1 cellular context compared by ENCODE assay signal in the genomic region with DNA sequence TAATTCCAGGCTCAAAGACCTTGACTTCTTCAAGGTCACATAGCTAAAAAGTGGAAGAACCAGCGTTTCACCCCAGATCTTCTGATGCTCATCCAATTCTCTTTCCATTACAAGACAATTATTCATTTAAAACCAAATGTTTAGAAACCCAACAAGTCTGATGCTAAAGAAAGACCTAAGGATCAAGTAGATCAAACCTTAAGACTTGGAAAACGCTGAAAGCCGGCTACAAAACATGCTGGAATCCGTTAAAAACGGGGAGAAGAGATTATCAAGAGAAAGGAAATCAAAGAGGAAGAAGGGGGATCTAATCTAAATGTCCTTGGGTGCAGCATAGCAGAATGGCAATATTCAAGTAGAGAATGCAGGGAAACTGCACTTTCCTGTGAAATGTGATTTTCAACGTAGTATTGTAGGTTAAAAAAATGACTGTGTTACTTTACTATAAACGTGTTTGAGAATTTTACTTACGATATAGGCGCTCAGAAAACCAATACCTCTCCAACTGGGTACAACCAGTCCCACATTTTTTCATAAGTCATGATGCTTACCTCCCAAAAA.
A peak's percentile ranks its signal among the peaks of the same experiment; 100 is the strongest.
TF ChIP-seq lines count a peak whose summit lies in the region.

No MANE protein-coding gene starts in this region.

TF ChIP-seq in K562, 482 proteins besides CTCF, POLR2A, EP300 and RAD21:
- TF ChIP-seq RNF2 (IDR thresholded peaks at IDR 0.05): no peak
- TF ChIP-seq, protein P1, sequence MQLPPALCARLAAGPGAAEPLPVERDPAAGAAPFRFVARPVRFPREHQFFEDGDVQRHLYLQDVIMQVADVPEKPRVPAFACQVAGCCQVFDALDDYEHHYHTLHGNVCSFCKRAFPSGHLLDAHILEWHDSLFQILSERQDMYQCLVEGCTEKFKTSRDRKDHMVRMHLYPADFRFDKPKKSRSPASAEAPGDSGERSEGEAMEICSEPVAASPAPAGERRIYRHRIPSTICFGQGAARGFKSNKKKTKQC (CRISPR knock-in tag; IDR thresholded peaks at IDR 0.05): no peak
- TF ChIP-seq HEY1 (CRISPR knock-in tag; IDR thresholded peaks at IDR 0.05; ENCODE audit: borderline replicate concordance): no peak
- TF ChIP-seq BMI1 (IDR thresholded peaks at IDR 0.05; ENCODE audit: low read length): peak; percentile 40
- TF ChIP-seq ZNF134 (CRISPR knock-in tag; conservative IDR thresholded peaks at IDR 0.05): no peak
- TF ChIP-seq, protein P2, sequence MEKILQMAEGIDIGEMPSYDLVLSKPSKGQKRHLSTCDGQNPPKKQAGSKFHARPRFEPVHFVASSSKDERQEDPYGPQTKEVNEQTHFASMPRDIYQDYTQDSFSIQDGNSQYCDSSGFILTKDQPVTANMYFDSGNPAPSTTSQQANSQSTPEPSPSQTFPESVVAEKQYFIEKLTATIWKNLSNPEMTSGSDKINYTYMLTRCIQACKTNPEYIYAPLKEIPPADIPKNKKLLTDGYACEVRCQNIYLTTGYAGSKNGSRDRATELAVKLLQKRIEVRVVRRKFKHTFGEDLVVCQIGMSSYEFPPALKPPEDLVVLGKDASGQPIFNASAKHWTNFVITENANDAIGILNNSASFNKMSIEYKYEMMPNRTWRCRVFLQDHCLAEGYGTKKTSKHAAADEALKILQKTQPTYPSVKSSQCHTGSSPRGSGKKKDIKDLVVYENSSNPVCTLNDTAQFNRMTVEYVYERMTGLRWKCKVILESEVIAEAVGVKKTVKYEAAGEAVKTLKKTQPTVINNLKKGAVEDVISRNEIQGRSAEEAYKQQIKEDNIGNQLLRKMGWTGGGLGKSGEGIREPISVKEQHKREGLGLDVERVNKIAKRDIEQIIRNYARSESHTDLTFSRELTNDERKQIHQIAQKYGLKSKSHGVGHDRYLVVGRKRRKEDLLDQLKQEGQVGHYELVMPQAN (IDR thresholded peaks at IDR 0.05; ENCODE audit: borderline replicate concordance): no peak
- TF ChIP-seq TCFL5 (CRISPR knock-in tag; conservative IDR thresholded peaks at IDR 0.05): no peak
- TF ChIP-seq BHLHE40 (IDR thresholded peaks at IDR 0.05; ENCODE audit: low read length): no peak
- no peak for TF ChIP-seq LARP7 (IDR thresholded peaks at IDR 0.05)
- peak; percentile 98 for TF ChIP-seq CBX2 (IDR thresholded peaks at IDR 0.05; ENCODE audit: insufficient read depth, low read length, poor library complexity, severe bottlenecking)
- TF ChIP-seq, protein P3, sequence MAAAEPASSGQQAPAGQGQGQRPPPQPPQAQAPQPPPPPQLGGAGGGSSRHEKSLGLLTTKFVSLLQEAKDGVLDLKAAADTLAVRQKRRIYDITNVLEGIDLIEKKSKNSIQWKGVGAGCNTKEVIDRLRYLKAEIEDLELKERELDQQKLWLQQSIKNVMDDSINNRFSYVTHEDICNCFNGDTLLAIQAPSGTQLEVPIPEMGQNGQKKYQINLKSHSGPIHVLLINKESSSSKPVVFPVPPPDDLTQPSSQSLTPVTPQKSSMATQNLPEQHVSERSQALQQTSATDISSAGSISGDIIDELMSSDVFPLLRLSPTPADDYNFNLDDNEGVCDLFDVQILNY (CRISPR knock-in tag; IDR thresholded peaks at IDR 0.05): no peak
- TF ChIP-seq, protein P4, sequence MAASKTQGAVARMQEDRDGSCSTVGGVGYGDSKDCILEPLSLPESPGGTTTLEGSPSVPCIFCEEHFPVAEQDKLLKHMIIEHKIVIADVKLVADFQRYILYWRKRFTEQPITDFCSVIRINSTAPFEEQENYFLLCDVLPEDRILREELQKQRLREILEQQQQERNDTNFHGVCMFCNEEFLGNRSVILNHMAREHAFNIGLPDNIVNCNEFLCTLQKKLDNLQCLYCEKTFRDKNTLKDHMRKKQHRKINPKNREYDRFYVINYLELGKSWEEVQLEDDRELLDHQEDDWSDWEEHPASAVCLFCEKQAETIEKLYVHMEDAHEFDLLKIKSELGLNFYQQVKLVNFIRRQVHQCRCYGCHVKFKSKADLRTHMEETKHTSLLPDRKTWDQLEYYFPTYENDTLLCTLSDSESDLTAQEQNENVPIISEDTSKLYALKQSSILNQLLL (CRISPR knock-in tag; IDR thresholded peaks at IDR 0.05; ENCODE audit: borderline replicate concordance): no peak
- TF ChIP-seq CREBBP (IDR thresholded peaks at IDR 0.05; ENCODE audit: low read depth, low read length): no peak
- TF ChIP-seq TSC22D4 (tag; IDR thresholded peaks at IDR 0.05): no peak
- TF ChIP-seq BRD9 (IDR thresholded peaks at IDR 0.05; ENCODE audit: low read depth, partially characterized antibody): no peak
- TF ChIP-seq, protein P5, sequence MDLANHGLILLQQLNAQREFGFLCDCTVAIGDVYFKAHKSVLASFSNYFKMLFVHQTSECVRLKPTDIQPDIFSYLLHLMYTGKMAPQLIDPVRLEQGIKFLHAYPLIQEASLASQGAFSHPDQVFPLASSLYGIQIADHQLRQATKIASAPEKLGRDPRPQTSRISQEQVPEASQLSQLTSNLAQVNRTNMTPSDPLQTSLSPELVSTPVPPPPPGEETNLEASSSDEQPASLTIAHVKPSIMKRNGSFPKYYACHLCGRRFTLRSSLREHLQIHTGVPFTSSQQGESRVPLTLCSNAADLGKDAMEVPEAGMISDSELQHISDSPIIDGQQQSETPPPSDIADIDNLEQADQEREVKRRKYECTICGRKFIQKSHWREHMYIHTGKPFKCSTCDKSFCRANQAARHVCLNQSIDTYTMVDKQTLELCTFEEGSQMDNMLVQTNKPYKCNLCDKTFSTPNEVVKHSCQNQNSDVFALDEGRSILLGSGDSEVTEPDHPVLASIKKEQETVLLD (IDR thresholded peaks at IDR 0.05): no peak
- no peak for TF ChIP-seq DACH1 (IDR thresholded peaks at IDR 0.05; ENCODE audit: partially characterized antibody)
- no peak for TF ChIP-seq GTF2E2 (tag; IDR thresholded peaks at IDR 0.05)
- no peak for TF ChIP-seq POLR2G (IDR thresholded peaks at IDR 0.05; ENCODE audit: low read depth, low read length)
- TF ChIP-seq WHSC1 (IDR thresholded peaks at IDR 0.05; ENCODE audit: low read length): no peak
- peak; percentile 98 for TF ChIP-seq CBX8 (IDR thresholded peaks at IDR 0.05; ENCODE audit: borderline replicate concordance, extremely low read depth, low read depth, low read length, poor library complexity, severe bottlenecking)
- TF ChIP-seq, protein P6, sequence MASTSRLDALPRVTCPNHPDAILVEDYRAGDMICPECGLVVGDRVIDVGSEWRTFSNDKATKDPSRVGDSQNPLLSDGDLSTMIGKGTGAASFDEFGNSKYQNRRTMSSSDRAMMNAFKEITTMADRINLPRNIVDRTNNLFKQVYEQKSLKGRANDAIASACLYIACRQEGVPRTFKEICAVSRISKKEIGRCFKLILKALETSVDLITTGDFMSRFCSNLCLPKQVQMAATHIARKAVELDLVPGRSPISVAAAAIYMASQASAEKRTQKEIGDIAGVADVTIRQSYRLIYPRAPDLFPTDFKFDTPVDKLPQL (IDR thresholded peaks at IDR 0.05; ENCODE audit: extremely low read depth, insufficient read length): no peak
